ENCODE assay signal across 14 cellular contexts in the genomic region with DNA sequence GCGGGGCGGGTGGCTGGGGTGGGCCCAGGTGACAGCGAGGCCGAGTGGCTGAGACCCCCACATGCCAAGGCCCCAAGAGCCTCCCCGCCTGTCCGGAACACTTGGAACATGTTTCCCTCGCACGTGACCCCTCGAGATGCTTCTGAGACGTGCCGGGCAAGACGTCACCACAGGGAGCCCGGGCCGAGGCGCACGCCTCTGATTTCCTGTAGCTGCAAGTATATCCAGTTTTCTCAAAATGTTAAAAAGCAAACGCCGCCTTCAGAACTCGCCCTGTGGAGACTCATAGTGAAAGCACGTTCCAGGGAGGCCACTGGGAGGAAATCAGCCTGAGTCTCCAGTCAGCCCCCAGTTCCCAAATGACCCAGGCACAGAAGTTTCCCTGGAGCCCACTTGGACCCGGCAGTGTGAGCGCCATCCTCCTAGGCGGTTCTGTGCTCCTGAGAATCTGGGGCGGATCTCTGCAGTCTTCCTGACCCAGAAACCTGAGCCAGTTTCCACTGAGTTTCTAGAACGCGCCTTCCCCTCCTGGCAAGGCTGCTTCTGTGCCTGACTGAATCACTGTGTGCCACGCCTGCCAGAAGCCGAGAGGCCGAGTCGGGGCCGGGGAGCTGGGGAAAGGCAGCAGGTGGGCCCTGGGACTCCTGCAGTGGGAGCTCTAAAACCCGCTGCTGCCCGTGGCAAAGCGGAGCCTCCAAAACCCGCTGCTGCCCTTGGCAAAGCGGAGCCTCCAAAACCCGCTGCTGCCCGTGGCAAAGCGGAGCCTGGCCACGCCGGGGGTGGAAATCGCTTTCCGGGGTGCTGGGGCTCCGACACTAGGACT.
DNase-seq lines count a peak whose midpoint lies in the region; ATAC-seq and TF ChIP-seq lines count a peak whose summit lies in the region.
"Had no signal": no experiment of that assay in that cellular context is flagged by ENCODE, and none has a peak within 500 bp of the region (broad histone marks: within the 10 kb centered on the region; RNA-seq: fewer than 3 reads in every experiment).

No MANE protein-coding gene starts in this region.

- H3K27ac Mint-ChIP-seq in chondrocyte (ENCODE audit: unreplicated experiment) = peak overlapping the region; percentile 8
- H3K27ac Mint-ChIP-seq: activated naive CD4-positive, alpha-beta T cell treated with anti-CD3 and anti-CD28 coated beads for 36 hours; CD4-positive, alpha-beta memory T cell; stimulated activated naive CD8-positive, alpha-beta T cell treated with anti-CD3 and anti-CD28 coated beads, Interleukin-15, Interleukin-2, amounts not matched to agents 100 ng/mL and 50 ng/mL, for 24 hours had no signal

- no peak for TF ChIP-seq EP300 in suprapubic skin (IDR thresholded peaks at IDR 0.05)

- H3K4me1 ChIP-seq in suprapubic skin = peaks cover 27% of the 10 kb centered on the region
- no peaks in the 10 kb centered on the region for H3K4me1 ChIP-seq in hepatocyte (ENCODE audit: insufficient read depth)
- H3K4me1 ChIP-seq: colonic mucosa, HAP-1, sigmoid colon had no signal

- H3K4me3 ChIP-seq in H7 (ENCODE audit: insufficient read depth, low read depth, low read length) = no peak overlapping the region
- no peak overlapping the region for H3K4me3 ChIP-seq in suprapubic skin
- H3K4me3 ChIP-seq in hepatocyte = no peak overlapping the region
- H3K4me3 ChIP-seq: colonic mucosa, HAP-1, sigmoid colon had no signal

- DNase-seq in H7 = peak; percentile 62
- peak; percentile 89 for DNase-seq in chondrocyte (ENCODE audit: low spot score)
- DNase-seq in suprapubic skin (ENCODE audit: low spot score in 2 of 2) = no peak
- no peak for DNase-seq in hepatocyte (ENCODE audit: low spot score)
- DNase-seq in omental fat pad (ENCODE audit: low spot score) = no peak
- DNase-seq in NCI-H82 (lab: John Stamatoyannopoulos, UW) = no peak
- DNase-seq: activated naive CD4-positive, alpha-beta T cell treated with anti-CD3 and anti-CD28 coated beads for 36 hours; CD4-positive, alpha-beta memory T cell; colonic mucosa; NCI-H187 treated with DMSO at 0.1 percent for 48 hours; sigmoid colon had no signal

- H3K4me2 ChIP-seq in hepatocyte = no peak overlapping the region

- H2AFZ ChIP-seq in hepatocyte = no peak overlapping the region

- H3K27me3 Mint-ChIP-seq in chondrocyte (ENCODE audit: low read depth) = no peaks in the 10 kb centered on the region
- H3K27me3 Mint-ChIP-seq: CD4-positive, alpha-beta memory T cell; stimulated activated naive CD8-positive, alpha-beta T cell treated with anti-CD3 and anti-CD28 coated beads, Interleukin-15, Interleukin-2, amounts not matched to agents 100 ng/mL and 50 ng/mL, for 24 hours had no signal

- H3K27me3 ChIP-seq in H7 (ENCODE audit: control insufficient read depth, insufficient read depth, low read length) (no peaks in the 10 kb centered on the region), layer of hippocampus (ENCODE audit: control insufficient read depth, insufficient read depth, low read length) (no peaks in the 10 kb centered on the region), suprapubic skin (no peaks in the 10 kb centered on the region), hepatocyte (no peaks in the 10 kb centered on the region)
- H3K27me3 ChIP-seq: colonic mucosa, sigmoid colon had no signal

- WGBS in suprapubic skin = 61% methylated on average over 20 of the region's 44 CpGs
- WGBS in hepatocyte (ENCODE audit: low lambda C conversion rate, missing lambda C conversion rate) = 96% methylated on average over 44 of the region's 44 CpGs

- H3K4me1 Mint-ChIP-seq in chondrocyte (ENCODE audit: low read depth) = peaks cover 3% of the 10 kb centered on the region

- no peaks in the 10 kb centered on the region for H3K9me2 ChIP-seq in hepatocyte (replicated peaks; ENCODE audit: insufficient read depth)

- peak overlapping the region; percentile 46 for H3K27ac ChIP-seq in layer of hippocampus (ENCODE audit: low read depth, low read length)
- peak overlapping the region; percentile 85 for H3K27ac ChIP-seq in suprapubic skin
- H3K27ac ChIP-seq in hepatocyte = no peak overlapping the region
- H3K27ac ChIP-seq: colonic mucosa, sigmoid colon had no signal

- H3K36me3 ChIP-seq in H7 (replicated peaks; ENCODE audit: control insufficient read depth, insufficient read depth, low read length) (no peaks in the 10 kb centered on the region), suprapubic skin (peaks cover 64% of the 10 kb centered on the region), hepatocyte (replicated peaks; ENCODE audit: insufficient read depth, low read depth) (no peaks in the 10 kb centered on the region)

- H3K9me3 ChIP-seq in suprapubic skin = no peaks in the 10 kb centered on the region
- H3K9me3 ChIP-seq in hepatocyte (ENCODE audit: low read depth) = no peaks in the 10 kb centered on the region
- H3K9me3 ChIP-seq: colonic mucosa, HAP-1, sigmoid colon had no signal

- TF ChIP-seq CTCF in chondrocyte (IDR thresholded peaks at IDR 0.05) (no peak), suprapubic skin (IDR thresholded peaks at IDR 0.05) (no peak), hepatocyte (IDR thresholded peaks at IDR 0.05; ENCODE audit: poor library complexity) (no peak), omental fat pad (IDR thresholded peaks at IDR 0.05) (no peak)

- no peaks in the 10 kb centered on the region for H4K20me1 ChIP-seq in hepatocyte (ENCODE audit: insufficient read depth, poor library complexity, severe bottlenecking)

- H3K36me3 Mint-ChIP-seq in chondrocyte (ENCODE audit: low read depth) = peaks cover 18% of the 10 kb centered on the region

- TF ChIP-seq POLR2A in suprapubic skin (IDR thresholded peaks at IDR 0.05) = no peak

- H3K9me3 Mint-ChIP-seq in chondrocyte (ENCODE audit: low read depth) = no peaks in the 10 kb centered on the region
- H3K9me3 Mint-ChIP-seq: activated naive CD4-positive, alpha-beta T cell treated with anti-CD3 and anti-CD28 coated beads for 36 hours; stimulated activated naive CD8-positive, alpha-beta T cell treated with anti-CD3 and anti-CD28 coated beads, Interleukin-15, Interleukin-2, amounts not matched to agents 100 ng/mL and 50 ng/mL, for 24 hours had no signal

- no peaks in the 10 kb centered on the region for H3K79me2 ChIP-seq in hepatocyte

- no peak overlapping the region for H3K4me3 Mint-ChIP-seq in chondrocyte (ENCODE audit: unreplicated experiment)
- H3K4me3 Mint-ChIP-seq: activated naive CD4-positive, alpha-beta T cell treated with anti-CD3 and anti-CD28 coated beads for 36 hours; CD4-positive, alpha-beta memory T cell; stimulated activated naive CD8-positive, alpha-beta T cell treated with anti-CD3 and anti-CD28 coated beads, Interleukin-15, Interleukin-2, amounts not matched to agents 100 ng/mL and 50 ng/mL, for 24 hours had no signal

- ATAC-seq in omental fat pad (ENCODE audit: low FRiP score) = no peak

Comparison
In these comparisons a context has a peak if more than half of its experiments do, and no peak if none do; other contexts are left out.
1. DNase-seq: peak in H7 (single experiment) and chondrocyte (single experiment); none in suprapubic skin (0 of 2), hepatocyte (single experiment), omental fat pad (single experiment) and NCI-H82 (single experiment).